Comparison of ENCODE assay signal across 22 cellular contexts in the genomic region with DNA sequence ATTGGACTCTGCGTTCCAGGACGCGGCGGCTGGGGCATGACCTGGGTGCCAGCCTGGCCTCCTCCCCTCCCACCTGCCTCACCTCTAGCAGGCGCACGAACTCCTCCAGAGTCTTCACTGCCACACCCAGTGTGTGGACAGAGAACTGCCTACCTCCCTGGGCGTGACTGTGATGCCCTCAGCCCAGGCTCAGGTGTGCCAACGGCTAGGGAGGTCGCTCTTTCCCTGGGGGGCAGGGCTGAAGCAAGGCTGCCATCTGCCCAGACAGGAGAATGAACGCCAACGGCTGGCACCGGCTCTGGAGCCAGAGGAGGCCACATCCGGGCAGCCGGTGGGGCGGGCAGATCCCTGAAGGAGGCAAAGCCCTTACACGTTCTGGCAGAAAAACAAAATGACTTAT. TPM values are rescaled to one million over a fixed set of nuclear protein-coding genes. Genes with fewer than 3 reads are reported as not detected.
A peak's percentile ranks its signal among the peaks of the same experiment; 100 is the strongest.
DNase-seq lines count a peak whose midpoint lies in the region; ATAC-seq and TF ChIP-seq lines count a peak whose summit lies in the region.
"Had no signal": no experiment of that assay in that cellular context is flagged by ENCODE, and none has a peak within 500 bp of the region (broad histone marks: within the 10 kb centered on the region; RNA-seq: fewer than 3 reads in every experiment).

No MANE protein-coding gene starts in this region.

- H3K36me3 ChIP-seq in HEK293 (ENCODE audit: control insufficient read depth in 2 of 2, insufficient read depth in 1 of 2, low read length in 2 of 2) (no peaks in the 10 kb centered on the region; a peak in 1 of 3 replicates), osteoblast (ENCODE audit: insufficient read depth, low read length) (no peaks in the 10 kb centered on the region)
- H3K36me3 ChIP-seq: heart left ventricle had no signal

- POLR2A ChIA-PET in HEK293 (lab: Yijun Ruan, JAX), result no interaction called here

- no peaks in the 10 kb centered on the region for H3K4me1 ChIP-seq in HEK293 (ENCODE audit: control insufficient read depth, insufficient read depth, low read length)
- H3K4me1 ChIP-seq in osteoblast (ENCODE audit: insufficient read depth, low read length), result peaks cover 7% of the 10 kb centered on the region
- H3K4me1 ChIP-seq: parathyroid adenoma had no signal

- TF ChIP-seq CTCF in HEK293 (tag by site-specific recombination; IDR thresholded peaks at IDR 0.05), result no peak
- TF ChIP-seq CTCF in epithelial cell of esophagus (IDR thresholded peaks at IDR 0.05; ENCODE audit: insufficient read depth, low read depth, low read length, missing control alignments), result no peak
- TF ChIP-seq CTCF in osteoblast (IDR thresholded peaks at IDR 0.05; ENCODE audit: extremely low read depth, low read depth, low read length), result no peak

- CTCF ChIA-PET in HEK293 (lab: Yijun Ruan, JAX), result interaction anchor here (0.7 kb wide), 1 partner anchor 617 kb away, joined by 3 read pairs; no protein-coding TSS in a partner anchor

- H3K27me3 ChIP-seq in osteoblast (ENCODE audit: insufficient read depth, low read length), result no peaks in the 10 kb centered on the region
- H3K27me3 ChIP-seq: heart left ventricle had no signal

- DNase-seq in RPMI8226 (peak; percentile 66), epithelial cell of esophagus (ENCODE audit: low read depth) (peak; percentile 44), osteoblast (ENCODE audit: insufficient read length, low spot score, missing footprints) (peak; percentile 49), foreskin melanocyte (no peak)
- DNase-seq: activated CD8-positive, alpha-beta memory T cell treated with anti-CD3 and anti-CD28 coated beads, Interleukin-2, amount 50 U/mL, for 4 hours; activated naive CD4-positive, alpha-beta T cell treated with anti-CD3 and anti-CD28 coated beads, Interleukin-2, amount 50 U/mL, for 16 hours; CD4-positive, CD25-positive, alpha-beta regulatory T cell; heart left ventricle; NCI-H1092 treated with DMSO at 0.1 percent for 48 hours; nephron progenitor cell; stimulated activated CD4-positive, alpha-beta T cell treated with anti-CD3 and anti-CD28 coated beads, Interleukin-12 subunit alpha, Interleukin-12 subunit beta, amount 100 ng/mL, for 4 hours; stimulated activated CD4-positive, alpha-beta T cell treated with anti-CD3 and anti-CD28 coated beads, Interleukin-4, amount 100 ng/mL, for 24 hours; stimulated activated naive CD4-positive, alpha-beta T cell had no signal

- no peaks in the 10 kb centered on the region for H4K20me1 ChIP-seq in osteoblast (ENCODE audit: insufficient read depth, low read length)

- no peak for ATAC-seq in HG03439 (IDR thresholded peaks at IDR 0.05; ENCODE audit: unreplicated experiment)
- no peak for ATAC-seq in GM21576 (IDR thresholded peaks at IDR 0.05; ENCODE audit: unreplicated experiment)
- ATAC-seq: heart left ventricle, right cardiac atrium, Right ventricle myocardium inferior, WTC11 had no signal

- H3K79me2 ChIP-seq in osteoblast (ENCODE audit: insufficient read depth, low read length), result no peaks in the 10 kb centered on the region
- H3K79me2 ChIP-seq: parathyroid adenoma had no signal

- H3K4me2 ChIP-seq in osteoblast (ENCODE audit: insufficient read depth, low read length), result no peak overlapping the region

- H3K9me3 ChIP-seq in HEK293 (ENCODE audit: control insufficient read depth, insufficient read depth, low read depth, low read length), result no peaks in the 10 kb centered on the region
- no peaks in the 10 kb centered on the region for H3K9me3 ChIP-seq in osteoblast (ENCODE audit: low read depth, low read length)
- H3K9me3 ChIP-seq: heart left ventricle had no signal

- H3K27ac ChIP-seq in HEK293 (ENCODE audit: extremely low read depth, low read depth, low read length), result no peak overlapping the region
- H3K27ac ChIP-seq in osteoblast (ENCODE audit: low read depth, low read length), result no peak overlapping the region
- H3K27ac ChIP-seq: heart left ventricle, parathyroid adenoma had no signal

- H2AFZ ChIP-seq in osteoblast (ENCODE audit: low read length), result no peak overlapping the region
- H2AFZ ChIP-seq: parathyroid adenoma had no signal

- H3K4me3 ChIP-seq in HEK293 (ENCODE audit: low read depth, low read length), result no peak overlapping the region
- H3K4me3 ChIP-seq in epithelial cell of esophagus (ENCODE audit: low read length), result no peak overlapping the region
- no peak overlapping the region for H3K4me3 ChIP-seq in osteoblast (ENCODE audit: insufficient read depth, low read length)
- H3K4me3 ChIP-seq: heart left ventricle had no signal

TF ChIP-seq in HEK293, 187 proteins besides CTCF, POLR2A, EP300 and RAD21:
- TF ChIP-seq, protein P1, sequence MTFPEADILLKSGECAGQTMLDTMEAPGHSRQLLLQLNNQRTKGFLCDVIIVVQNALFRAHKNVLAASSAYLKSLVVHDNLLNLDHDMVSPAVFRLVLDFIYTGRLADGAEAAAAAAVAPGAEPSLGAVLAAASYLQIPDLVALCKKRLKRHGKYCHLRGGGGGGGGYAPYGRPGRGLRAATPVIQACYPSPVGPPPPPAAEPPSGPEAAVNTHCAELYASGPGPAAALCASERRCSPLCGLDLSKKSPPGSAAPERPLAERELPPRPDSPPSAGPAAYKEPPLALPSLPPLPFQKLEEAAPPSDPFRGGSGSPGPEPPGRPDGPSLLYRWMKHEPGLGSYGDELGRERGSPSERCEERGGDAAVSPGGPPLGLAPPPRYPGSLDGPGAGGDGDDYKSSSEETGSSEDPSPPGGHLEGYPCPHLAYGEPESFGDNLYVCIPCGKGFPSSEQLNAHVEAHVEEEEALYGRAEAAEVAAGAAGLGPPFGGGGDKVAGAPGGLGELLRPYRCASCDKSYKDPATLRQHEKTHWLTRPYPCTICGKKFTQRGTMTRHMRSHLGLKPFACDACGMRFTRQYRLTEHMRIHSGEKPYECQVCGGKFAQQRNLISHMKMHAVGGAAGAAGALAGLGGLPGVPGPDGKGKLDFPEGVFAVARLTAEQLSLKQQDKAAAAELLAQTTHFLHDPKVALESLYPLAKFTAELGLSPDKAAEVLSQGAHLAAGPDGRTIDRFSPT (tag by site-specific recombination; IDR thresholded peaks at IDR 0.05), result no peak
- TF ChIP-seq KLF1 (tag by site-specific recombination; IDR thresholded peaks at IDR 0.05), result 0 out of 2 replicates have a peak, but pooled peaks have one; percentile 19

RNA-seq across cellular contexts. Expression of a gene that starts 11.3 kb away (rescaled TPM):
- 0.59 TPM in 1 of 2 replicates, not detected in the other for total RNA-seq in osteoblast
- total RNA-seq: CD4-positive, CD25-positive, alpha-beta regulatory T cell; dermis microvascular lymphatic vessel endothelial cell had no signal

RNA-seq across cellular contexts. Expression of a gene that starts 17.6 kb away (rescaled TPM):
- total RNA-seq in osteoblast, result 0.59 and 0.72 TPM in 2 replicates

RNA-seq across cellular contexts. Expression of a gene that starts 17.7 kb away (rescaled TPM):
- total RNA-seq in osteoblast, result 19.2 and 22.4 TPM in 2 replicates

RNA-seq across cellular contexts. Expression of a gene that starts 49.9 kb away (rescaled TPM):
- total RNA-seq in osteoblast, result 4.0 and 6.5 TPM in 2 replicates
- total RNA-seq: CD4-positive, CD25-positive, alpha-beta regulatory T cell; dermis microvascular lymphatic vessel endothelial cell; endothelial cell of umbilical vein had no signal
